Comparison of ENCODE assay signal across 15 cellular contexts in genomic region chr12:105228966-105229365, GRCh38. TPM values are rescaled to one million over a fixed set of nuclear protein-coding genes. Genes with fewer than 3 reads are reported as not detected.
DNase-seq lines count a peak whose midpoint lies in the region; TF ChIP-seq lines count a peak whose summit lies in the region.
"Had no signal": no experiment of that assay in that cellular context is flagged by ENCODE, and none has a peak within 500 bp of the region (broad histone marks: within the 10 kb centered on the region; RNA-seq: fewer than 3 reads in every experiment).

No MANE protein-coding gene starts in this region.

- H3K27ac ChIP-seq in Peyer's patch (peak overlapping the region in 3 of 4 donors; percentile 25 to 62 (median 57)), colonic mucosa (peak overlapping the region; percentile 60)
- H3K27ac ChIP-seq: thyroid gland had no signal

- TF ChIP-seq POLR2A in Peyer's patch (IDR thresholded peaks at IDR 0.05) = no peak

- peak overlapping the region; percentile 57 for H3K27ac Mint-ChIP-seq in Caco-2 (ENCODE audit: unreplicated experiment)
- H3K27ac Mint-ChIP-seq: WTC11 had no signal

- TF ChIP-seq CTCF in Caco-2 (IDR thresholded peaks at IDR 0.05; ENCODE audit: insufficient read depth in 1 of 2, low read depth in 1 of 2, low read length in 1 of 2, severe bottlenecking in 1 of 2, unreplicated experiment in 1 of 2) (no peak), Peyer's patch (IDR thresholded peaks at IDR 0.05) (no peak), colonic mucosa (IDR thresholded peaks at IDR 0.05) (no peak)

- H3K36me3 ChIP-seq in Caco-2 (ENCODE audit: control insufficient read depth, insufficient read depth, low read length) (peaks cover 2% of the 10 kb centered on the region; the same call in 1 of the 2 replicates), Peyer's patch (peaks cover 0 to 36% (median 0%) of the 10 kb centered on the region in 3 donors), colonic mucosa (no peaks in the 10 kb centered on the region), skeletal muscle satellite cell (ENCODE audit: insufficient read depth, low read length) (peaks cover 58% of the 10 kb centered on the region)

- no peaks in the 10 kb centered on the region for H3K9me3 Mint-ChIP-seq in Caco-2 (ENCODE audit: unreplicated experiment)
- H3K9me3 Mint-ChIP-seq: naive thymus-derived CD8-positive, alpha-beta T cell; WTC11 had no signal

- peaks cover 27% of the 10 kb centered on the region for H3K4me1 Mint-ChIP-seq in Caco-2 (ENCODE audit: low read depth, unreplicated experiment)

- no peak overlapping the region for H3K4me3 Mint-ChIP-seq in Caco-2 (ENCODE audit: unreplicated experiment)
- H3K4me3 Mint-ChIP-seq: naive thymus-derived CD8-positive, alpha-beta T cell; WTC11 had no signal

- H3K4me3 ChIP-seq in Caco-2 (ENCODE audit: low read depth, low read length) = no peak overlapping the region
- H3K4me3 ChIP-seq in Peyer's patch = no peak overlapping the region
- H3K4me3 ChIP-seq in colonic mucosa = no peak overlapping the region
- H3K4me3 ChIP-seq in skeletal muscle satellite cell (ENCODE audit: low read length) = peak overlapping the region; percentile 24
- H3K4me3 ChIP-seq: thyroid gland had no signal

- DNase-seq in Caco-2 = no peak
- no peak for DNase-seq in Peyer's patch
- no peak for DNase-seq in colonic mucosa
- DNase-seq in SKM-1 treated with dmso at 0.1 percent for 144 hours (lab: John Stamatoyannopoulos, UW; ENCODE audit: unreplicated experiment) = no peak
- no peak for DNase-seq in SIG-M5 (lab: John Stamatoyannopoulos, UW)
- DNase-seq in inferior parietal cortex (ENCODE audit: extremely low spot score) = no peak
- DNase-seq in AG08395 (ENCODE audit: low spot score) = no peak
- DNase-seq: aorta; DMS 273 treated with DMSO at 0.1 percent for 48 hours; naive thymus-derived CD8-positive, alpha-beta T cell; NCI-H1694; NCI-H446 treated with DMSO at 0.1 percent for 48 hours; thyroid gland had no signal

- H3K27me3 ChIP-seq in Caco-2 (replicated peaks; ENCODE audit: control insufficient read depth, insufficient read depth, low read length) (no peaks in the 10 kb centered on the region), Peyer's patch (no peaks in the 10 kb centered on the region), colonic mucosa (no peaks in the 10 kb centered on the region), skeletal muscle satellite cell (ENCODE audit: control insufficient read depth, insufficient read depth, low read length) (no peaks in the 10 kb centered on the region)
- H3K27me3 ChIP-seq: thyroid gland had no signal

- CTCF ChIA-PET in Caco-2 (lab: Charles Lee) = interaction anchor here (1.5 kb wide), 1 partner anchor 9 kb away, joined by 4 read pairs; no protein-coding TSS in a partner anchor

- intact Hi-C loops in Caco-2 (cut with micrococcal nuclease; ENCODE audit: unreplicated experiment) (loop anchor here (1.0 to 2.0 kb wide), 3 partner anchors 8 to 154 kb away; no protein-coding TSS in a partner anchor), colonic mucosa (cut with DNase I) (no loop called here)

- POLR2A ChIA-PET in Caco-2 (lab: Charles Lee) = interaction anchor here (1.4 kb wide), 1 partner anchor 14 kb away, joined by 4 read pairs; no protein-coding TSS in a partner anchor

- BruUV-seq in Caco-2 (replicated peaks; lab: Mats Ljungman, UMichigan) = no TSS peak

- H3K9me3 ChIP-seq in Caco-2 (no peaks in the 10 kb centered on the region), Peyer's patch (no peaks in the 10 kb centered on the region), colonic mucosa (no peaks in the 10 kb centered on the region), skeletal muscle satellite cell (replicated peaks; ENCODE audit: low read length) (no peaks in the 10 kb centered on the region)
- H3K9me3 ChIP-seq: thyroid gland had no signal

- H3K9ac ChIP-seq in colonic mucosa (ENCODE audit: low read depth in 2 of 2, low read length in 2 of 2) (no peak overlapping the region), skeletal muscle satellite cell (ENCODE audit: low read depth, low read length) (peak overlapping the region; percentile 61)

- peaks cover 33% of the 10 kb centered on the region for H3K36me3 Mint-ChIP-seq in Caco-2 (ENCODE audit: insufficient read depth, unreplicated experiment)

- no peaks in the 10 kb centered on the region for H3K27me3 Mint-ChIP-seq in Caco-2 (ENCODE audit: insufficient read depth, unreplicated experiment)
- H3K27me3 Mint-ChIP-seq: naive thymus-derived CD8-positive, alpha-beta T cell had no signal

- H3K4me1 ChIP-seq in Caco-2 = peaks cover 32% of the 10 kb centered on the region
- peaks cover 0 to 82% (median 2%) of the 10 kb centered on the region in 4 donors for H3K4me1 ChIP-seq in Peyer's patch
- H3K4me1 ChIP-seq in colonic mucosa = peaks cover 13% of the 10 kb centered on the region
- peaks cover 93% of the 10 kb centered on the region for H3K4me1 ChIP-seq in skeletal muscle satellite cell (ENCODE audit: control insufficient read depth, insufficient read depth, low read length)

- H3K4me2 ChIP-seq in skeletal muscle satellite cell (ENCODE audit: low read length) = peak overlapping the region; percentile 32

RNA-seq across cellular contexts. Expression of gene APPL2, which starts 7.0 kb away (rescaled TPM):
- 49.2 and 56.0 TPM in 2 replicates for total RNA-seq in Caco-2 (2022)
- total RNA-seq in Peyer's patch = 100 to 1,000 TPM; 169 to 203 (median 185) TPM
- 10 to 100 TPM; 70.8 to 86.0 TPM for total RNA-seq in colonic mucosa
- 26.9 and 36.5 TPM in 2 replicates for total RNA-seq in skeletal muscle satellite cell (2012; rRNA removed)
